ENCODE assay signal across 1 cellular context in the genomic region with DNA sequence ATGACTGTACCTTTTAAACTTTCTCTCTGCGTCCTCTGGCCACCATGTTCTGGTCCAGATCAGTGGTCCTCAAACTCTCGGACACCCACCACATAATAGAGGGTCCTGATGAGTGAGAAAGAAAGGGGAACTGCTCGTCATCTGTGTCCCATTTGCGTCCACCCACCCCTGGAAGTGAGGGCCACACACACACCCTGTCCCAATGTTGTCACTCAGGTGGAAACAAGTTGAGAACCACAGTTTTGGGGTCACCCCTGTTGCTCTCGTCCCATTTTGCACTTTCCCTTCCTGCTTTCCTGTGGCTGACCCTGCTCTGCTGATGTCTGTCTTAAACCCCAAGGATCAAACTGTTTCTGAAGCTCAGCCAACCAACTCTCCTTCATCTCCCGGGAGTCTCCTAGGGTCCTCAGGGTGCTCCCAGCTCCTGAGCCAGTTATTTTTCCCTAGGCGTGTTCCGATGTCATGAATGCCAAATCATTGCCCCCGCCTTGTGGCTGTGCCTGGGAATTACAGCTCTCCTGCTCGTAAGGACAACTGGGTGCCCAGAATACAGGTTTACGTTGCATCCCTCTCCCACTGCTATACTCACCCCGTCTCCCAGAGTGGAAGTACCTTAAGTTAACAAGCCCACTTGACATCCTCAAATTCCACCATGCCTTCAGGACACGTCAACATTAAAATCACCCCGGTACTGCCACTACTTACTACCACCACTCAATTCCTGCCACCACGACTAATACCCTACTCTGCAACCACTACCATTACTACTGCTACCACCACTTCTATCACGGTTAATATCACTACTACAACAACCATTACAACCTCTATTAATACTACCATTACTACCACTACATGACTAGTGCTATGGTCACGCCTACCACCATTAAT.
A peak's percentile ranks its signal among the peaks of the same experiment; 100 is the strongest.
TF ChIP-seq lines count a peak whose summit lies in the region.

No MANE protein-coding gene starts in this region.

TF ChIP-seq in GM12878, 131 proteins besides CTCF, POLR2A, EP300 and RAD21 (continued from another document):
- TF ChIP-seq, protein P1, sequence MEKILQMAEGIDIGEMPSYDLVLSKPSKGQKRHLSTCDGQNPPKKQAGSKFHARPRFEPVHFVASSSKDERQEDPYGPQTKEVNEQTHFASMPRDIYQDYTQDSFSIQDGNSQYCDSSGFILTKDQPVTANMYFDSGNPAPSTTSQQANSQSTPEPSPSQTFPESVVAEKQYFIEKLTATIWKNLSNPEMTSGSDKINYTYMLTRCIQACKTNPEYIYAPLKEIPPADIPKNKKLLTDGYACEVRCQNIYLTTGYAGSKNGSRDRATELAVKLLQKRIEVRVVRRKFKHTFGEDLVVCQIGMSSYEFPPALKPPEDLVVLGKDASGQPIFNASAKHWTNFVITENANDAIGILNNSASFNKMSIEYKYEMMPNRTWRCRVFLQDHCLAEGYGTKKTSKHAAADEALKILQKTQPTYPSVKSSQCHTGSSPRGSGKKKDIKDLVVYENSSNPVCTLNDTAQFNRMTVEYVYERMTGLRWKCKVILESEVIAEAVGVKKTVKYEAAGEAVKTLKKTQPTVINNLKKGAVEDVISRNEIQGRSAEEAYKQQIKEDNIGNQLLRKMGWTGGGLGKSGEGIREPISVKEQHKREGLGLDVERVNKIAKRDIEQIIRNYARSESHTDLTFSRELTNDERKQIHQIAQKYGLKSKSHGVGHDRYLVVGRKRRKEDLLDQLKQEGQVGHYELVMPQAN (conservative IDR thresholded peaks at IDR 0.05): no peak
- TF ChIP-seq NFYA (IDR thresholded peaks at IDR 0.05; ENCODE audit: borderline replicate concordance, low read depth, low read length) (no peak), BACH1 (IDR thresholded peaks at IDR 0.05; ENCODE audit: borderline replicate concordance) (no peak), BCL11A (IDR thresholded peaks at IDR 0.05; ENCODE audit: low read depth, low read length) (0 out of 2 replicates have a peak, but pooled peaks have one; percentile 43), YY1 (IDR thresholded peaks at IDR 0.05; ENCODE audit: low read depth, low read length) (0 out of 2 replicates have a peak, but pooled peaks have one; percentile 21), DPF2 (IDR thresholded peaks at IDR 0.05) (peak; percentile 52; the same call in 1 of the 2 replicates), SREBF1 (IDR thresholded peaks at IDR 0.05; ENCODE audit: low read length) (no peak), ZNF384 (IDR thresholded peaks at IDR 0.05; ENCODE audit: borderline replicate concordance, low read depth, low read length) (no peak), PAX5 (IDR thresholded peaks at IDR 0.05; ENCODE audit: borderline replicate concordance, low read depth, low read length) (peak; percentile 58; the same call in 1 of the 2 replicates), HDGF (IDR thresholded peaks at IDR 0.05) (0 out of 2 replicates have a peak, but pooled peaks have one; percentile 32), NR2F1 (conservative IDR thresholded peaks at IDR 0.05) (0 out of 2 replicates have a peak, but pooled peaks have one; percentile 17), CREB1 (IDR thresholded peaks at IDR 0.05; ENCODE audit: low read depth) (no peak), GABPA (IDR thresholded peaks at IDR 0.05; ENCODE audit: low read depth) (no peak), ASH2L (IDR thresholded peaks at IDR 0.05; ENCODE audit: borderline replicate concordance, low read depth) (no peak), MXI1 (IDR thresholded peaks at IDR 0.05; ENCODE audit: low read depth, low read length) (no peak), PML (IDR thresholded peaks at IDR 0.05; ENCODE audit: low read length) (no peak), SPI1 (IDR thresholded peaks at IDR 0.05; ENCODE audit: borderline replicate concordance, insufficient read depth, low read depth, low read length) (peak; percentile 79), RUNX3 (IDR thresholded peaks at IDR 0.05; ENCODE audit: low read length) (peak; percentile 38), ATF7 (IDR thresholded peaks at IDR 0.05; ENCODE audit: low read depth) (0 out of 2 replicates have a peak, but pooled peaks have one; percentile 8), SMARCA5 (IDR thresholded peaks at IDR 0.05) (no peak), JUNB (IDR thresholded peaks at IDR 0.05) (0 out of 2 replicates have a peak, but pooled peaks have one; percentile 15), MTA2 (IDR thresholded peaks at IDR 0.05; ENCODE audit: low read depth) (peak; percentile 36; the same call in 1 of the 2 replicates), CBX3 (IDR thresholded peaks at IDR 0.05; ENCODE audit: borderline replicate concordance, low read depth) (no peak), ZNF622 (IDR thresholded peaks at IDR 0.05) (no peak), FOXK2 (IDR thresholded peaks at IDR 0.05) (no peak), GATAD2B (conservative IDR thresholded peaks at IDR 0.05; ENCODE audit: low read depth) (peak; percentile 34; the same call in 1 of the 2 replicates), NFXL1 (IDR thresholded peaks at IDR 0.05; ENCODE audit: borderline replicate concordance) (no peak), BMI1 (IDR thresholded peaks at IDR 0.05; ENCODE audit: borderline replicate concordance) (no peak), SMAD5 (IDR thresholded peaks at IDR 0.05; ENCODE audit: low read depth) (no peak), SMC3 (IDR thresholded peaks at IDR 0.05; ENCODE audit: borderline replicate concordance, low read length) (peak; percentile 55), TCF3 (IDR thresholded peaks at IDR 0.05; ENCODE audit: borderline replicate concordance, insufficient read depth, low read depth, low read length) (no peak), IKZF2 (IDR thresholded peaks at IDR 0.05) (peak; percentile 44 to 66), CHD4 (IDR thresholded peaks at IDR 0.05) (no peak), IKZF1 (conservative IDR thresholded peaks at IDR 0.05) (peak; percentile 82), SIN3A (IDR thresholded peaks at IDR 0.05; ENCODE audit: low read depth, low read length) (no peak), STAT3 (IDR thresholded peaks at IDR 0.05; ENCODE audit: low read depth, low read length) (no peak), RFX5 (IDR thresholded peaks at IDR 0.05; ENCODE audit: low read depth, low read length) (no peak), NBN (IDR thresholded peaks at IDR 0.05) (no peak), TCF12 (IDR thresholded peaks at IDR 0.05; ENCODE audit: low read depth, low read length) (no peak)
- TF ChIP-seq, protein P2, sequence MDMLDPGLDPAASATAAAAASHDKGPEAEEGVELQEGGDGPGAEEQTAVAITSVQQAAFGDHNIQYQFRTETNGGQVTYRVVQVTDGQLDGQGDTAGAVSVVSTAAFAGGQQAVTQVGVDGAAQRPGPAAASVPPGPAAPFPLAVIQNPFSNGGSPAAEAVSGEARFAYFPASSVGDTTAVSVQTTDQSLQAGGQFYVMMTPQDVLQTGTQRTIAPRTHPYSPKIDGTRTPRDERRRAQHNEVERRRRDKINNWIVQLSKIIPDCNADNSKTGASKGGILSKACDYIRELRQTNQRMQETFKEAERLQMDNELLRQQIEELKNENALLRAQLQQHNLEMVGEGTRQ (IDR thresholded peaks at IDR 0.05; ENCODE audit: borderline replicate concordance, low read depth, low read length): no peak
- TF ChIP-seq, protein P3, sequence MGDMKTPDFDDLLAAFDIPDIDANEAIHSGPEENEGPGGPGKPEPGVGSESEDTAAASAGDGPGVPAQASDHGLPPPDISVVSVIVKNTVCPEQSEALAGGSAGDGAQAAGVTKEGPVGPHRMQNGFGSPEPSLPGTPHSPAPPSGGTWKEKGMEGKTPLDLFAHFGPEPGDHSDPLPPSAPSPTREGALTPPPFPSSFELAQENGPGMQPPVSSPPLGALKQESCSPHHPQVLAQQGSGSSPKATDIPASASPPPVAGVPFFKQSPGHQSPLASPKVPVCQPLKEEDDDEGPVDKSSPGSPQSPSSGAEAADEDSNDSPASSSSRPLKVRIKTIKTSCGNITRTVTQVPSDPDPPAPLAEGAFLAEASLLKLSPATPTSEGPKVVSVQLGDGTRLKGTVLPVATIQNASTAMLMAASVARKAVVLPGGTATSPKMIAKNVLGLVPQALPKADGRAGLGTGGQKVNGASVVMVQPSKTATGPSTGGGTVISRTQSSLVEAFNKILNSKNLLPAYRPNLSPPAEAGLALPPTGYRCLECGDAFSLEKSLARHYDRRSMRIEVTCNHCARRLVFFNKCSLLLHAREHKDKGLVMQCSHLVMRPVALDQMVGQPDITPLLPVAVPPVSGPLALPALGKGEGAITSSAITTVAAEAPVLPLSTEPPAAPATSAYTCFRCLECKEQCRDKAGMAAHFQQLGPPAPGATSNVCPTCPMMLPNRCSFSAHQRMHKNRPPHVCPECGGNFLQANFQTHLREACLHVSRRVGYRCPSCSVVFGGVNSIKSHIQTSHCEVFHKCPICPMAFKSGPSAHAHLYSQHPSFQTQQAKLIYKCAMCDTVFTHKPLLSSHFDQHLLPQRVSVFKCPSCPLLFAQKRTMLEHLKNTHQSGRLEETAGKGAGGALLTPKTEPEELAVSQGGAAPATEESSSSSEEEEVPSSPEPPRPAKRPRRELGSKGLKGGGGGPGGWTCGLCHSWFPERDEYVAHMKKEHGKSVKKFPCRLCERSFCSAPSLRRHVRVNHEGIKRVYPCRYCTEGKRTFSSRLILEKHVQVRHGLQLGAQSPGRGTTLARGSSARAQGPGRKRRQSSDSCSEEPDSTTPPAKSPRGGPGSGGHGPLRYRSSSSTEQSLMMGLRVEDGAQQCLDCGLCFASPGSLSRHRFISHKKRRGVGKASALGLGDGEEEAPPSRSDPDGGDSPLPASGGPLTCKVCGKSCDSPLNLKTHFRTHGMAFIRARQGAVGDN (IDR thresholded peaks at IDR 0.05): no peak
- TF ChIP-seq, protein P4, sequence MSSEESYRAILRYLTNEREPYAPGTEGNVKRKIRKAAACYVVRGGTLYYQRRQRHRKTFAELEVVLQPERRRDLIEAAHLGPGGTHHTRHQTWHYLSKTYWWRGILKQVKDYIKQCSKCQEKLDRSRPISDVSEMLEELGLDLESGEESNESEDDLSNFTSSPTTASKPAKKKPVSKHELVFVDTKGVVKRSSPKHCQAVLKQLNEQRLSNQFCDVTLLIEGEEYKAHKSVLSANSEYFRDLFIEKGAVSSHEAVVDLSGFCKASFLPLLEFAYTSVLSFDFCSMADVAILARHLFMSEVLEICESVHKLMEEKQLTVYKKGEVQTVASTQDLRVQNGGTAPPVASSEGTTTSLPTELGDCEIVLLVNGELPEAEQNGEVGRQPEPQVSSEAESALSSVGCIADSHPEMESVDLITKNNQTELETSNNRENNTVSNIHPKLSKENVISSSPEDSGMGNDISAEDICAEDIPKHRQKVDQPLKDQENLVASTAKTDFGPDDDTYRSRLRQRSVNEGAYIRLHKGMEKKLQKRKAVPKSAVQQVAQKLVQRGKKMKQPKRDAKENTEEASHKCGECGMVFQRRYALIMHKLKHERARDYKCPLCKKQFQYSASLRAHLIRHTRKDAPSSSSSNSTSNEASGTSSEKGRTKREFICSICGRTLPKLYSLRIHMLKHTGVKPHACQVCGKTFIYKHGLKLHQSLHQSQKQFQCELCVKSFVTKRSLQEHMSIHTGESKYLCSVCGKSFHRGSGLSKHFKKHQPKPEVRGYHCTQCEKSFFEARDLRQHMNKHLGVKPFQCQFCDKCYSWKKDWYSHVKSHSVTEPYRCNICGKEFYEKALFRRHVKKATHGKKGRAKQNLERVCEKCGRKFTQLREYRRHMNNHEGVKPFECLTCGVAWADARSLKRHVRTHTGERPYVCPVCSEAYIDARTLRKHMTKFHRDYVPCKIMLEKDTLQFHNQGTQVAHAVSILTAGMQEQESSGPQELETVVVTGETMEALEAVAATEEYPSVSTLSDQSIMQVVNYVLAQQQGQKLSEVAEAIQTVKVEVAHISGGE (CRISPR knock-in tag; IDR thresholded peaks at IDR 0.05): no peak
- TF ChIP-seq, protein P5, sequence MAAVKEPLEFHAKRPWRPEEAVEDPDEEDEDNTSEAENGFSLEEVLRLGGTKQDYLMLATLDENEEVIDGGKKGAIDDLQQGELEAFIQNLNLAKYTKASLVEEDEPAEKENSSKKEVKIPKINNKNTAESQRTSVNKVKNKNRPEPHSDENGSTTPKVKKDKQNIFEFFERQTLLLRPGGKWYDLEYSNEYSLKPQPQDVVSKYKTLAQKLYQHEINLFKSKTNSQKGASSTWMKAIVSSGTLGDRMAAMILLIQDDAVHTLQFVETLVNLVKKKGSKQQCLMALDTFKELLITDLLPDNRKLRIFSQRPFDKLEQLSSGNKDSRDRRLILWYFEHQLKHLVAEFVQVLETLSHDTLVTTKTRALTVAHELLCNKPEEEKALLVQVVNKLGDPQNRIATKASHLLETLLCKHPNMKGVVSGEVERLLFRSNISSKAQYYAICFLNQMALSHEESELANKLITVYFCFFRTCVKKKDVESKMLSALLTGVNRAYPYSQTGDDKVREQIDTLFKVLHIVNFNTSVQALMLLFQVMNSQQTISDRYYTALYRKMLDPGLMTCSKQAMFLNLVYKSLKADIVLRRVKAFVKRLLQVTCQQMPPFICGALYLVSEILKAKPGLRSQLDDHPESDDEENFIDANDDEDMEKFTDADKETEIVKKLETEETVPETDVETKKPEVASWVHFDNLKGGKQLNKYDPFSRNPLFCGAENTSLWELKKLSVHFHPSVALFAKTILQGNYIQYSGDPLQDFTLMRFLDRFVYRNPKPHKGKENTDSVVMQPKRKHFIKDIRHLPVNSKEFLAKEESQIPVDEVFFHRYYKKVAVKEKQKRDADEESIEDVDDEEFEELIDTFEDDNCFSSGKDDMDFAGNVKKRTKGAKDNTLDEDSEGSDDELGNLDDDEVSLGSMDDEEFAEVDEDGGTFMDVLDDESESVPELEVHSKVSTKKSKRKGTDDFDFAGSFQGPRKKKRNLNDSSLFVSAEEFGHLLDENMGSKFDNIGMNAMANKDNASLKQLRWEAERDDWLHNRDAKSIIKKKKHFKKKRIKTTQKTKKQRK (IDR thresholded peaks at IDR 0.05; ENCODE audit: low read depth, low read length): no peak
- TF ChIP-seq, protein P6, sequence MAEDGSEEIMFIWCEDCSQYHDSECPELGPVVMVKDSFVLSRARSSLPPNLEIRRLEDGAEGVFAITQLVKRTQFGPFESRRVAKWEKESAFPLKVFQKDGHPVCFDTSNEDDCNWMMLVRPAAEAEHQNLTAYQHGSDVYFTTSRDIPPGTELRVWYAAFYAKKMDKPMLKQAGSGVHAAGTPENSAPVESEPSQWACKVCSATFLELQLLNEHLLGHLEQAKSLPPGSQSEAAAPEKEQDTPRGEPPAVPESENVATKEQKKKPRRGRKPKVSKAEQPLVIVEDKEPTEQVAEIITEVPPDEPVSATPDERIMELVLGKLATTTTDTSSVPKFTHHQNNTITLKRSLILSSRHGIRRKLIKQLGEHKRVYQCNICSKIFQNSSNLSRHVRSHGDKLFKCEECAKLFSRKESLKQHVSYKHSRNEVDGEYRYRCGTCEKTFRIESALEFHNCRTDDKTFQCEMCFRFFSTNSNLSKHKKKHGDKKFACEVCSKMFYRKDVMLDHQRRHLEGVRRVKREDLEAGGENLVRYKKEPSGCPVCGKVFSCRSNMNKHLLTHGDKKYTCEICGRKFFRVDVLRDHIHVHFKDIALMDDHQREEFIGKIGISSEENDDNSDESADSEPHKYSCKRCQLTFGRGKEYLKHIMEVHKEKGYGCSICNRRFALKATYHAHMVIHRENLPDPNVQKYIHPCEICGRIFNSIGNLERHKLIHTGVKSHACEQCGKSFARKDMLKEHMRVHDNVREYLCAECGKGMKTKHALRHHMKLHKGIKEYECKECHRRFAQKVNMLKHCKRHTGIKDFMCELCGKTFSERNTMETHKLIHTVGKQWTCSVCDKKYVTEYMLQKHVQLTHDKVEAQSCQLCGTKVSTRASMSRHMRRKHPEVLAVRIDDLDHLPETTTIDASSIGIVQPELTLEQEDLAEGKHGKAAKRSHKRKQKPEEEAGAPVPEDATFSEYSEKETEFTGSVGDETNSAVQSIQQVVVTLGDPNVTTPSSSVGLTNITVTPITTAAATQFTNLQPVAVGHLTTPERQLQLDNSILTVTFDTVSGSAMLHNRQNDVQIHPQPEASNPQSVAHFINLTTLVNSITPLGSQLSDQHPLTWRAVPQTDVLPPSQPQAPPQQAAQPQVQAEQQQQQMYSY (CRISPR knock-in tag; IDR thresholded peaks at IDR 0.05): no peak
